ENCODE assay signal across 19 cellular contexts in genomic region chr10:114077815-114078219, GRCh38. TPM values are rescaled to one million over a fixed set of nuclear protein-coding genes. Genes with fewer than 3 reads are reported as not detected.
DNase-seq lines count a peak whose midpoint lies in the region; ATAC-seq and TF ChIP-seq lines count a peak whose summit lies in the region.
"Had no signal": no experiment of that assay in that cellular context is flagged by ENCODE, and none has a peak within 500 bp of the region (broad histone marks: within the 10 kb centered on the region; RNA-seq: fewer than 3 reads in every experiment).

No MANE protein-coding gene starts in this region.

- H3K9ac ChIP-seq in BLaER1 treated with 17β-estradiol and CSF1 and Interleukin-3, amounts not matched to agents 10 nM and 100 nM = no peak overlapping the region

- peaks cover 2 to 23% (median 11%) of the 10 kb centered on the region in 11 experiments; a peak in 17 of 22 replicates for H3K9me3 ChIP-seq in BLaER1 treated with 17β-estradiol and CSF1 and Interleukin-3, amounts not matched to agents 10 nM and 100 nM (replicated peaks in 1 of 11)
- H3K9me3 ChIP-seq in Panc1 (ENCODE audit: control insufficient read depth, insufficient read depth, low read depth, low read length) (no peaks in the 10 kb centered on the region), right cardiac atrium (ENCODE audit: control insufficient read depth, low read length) (no peaks in the 10 kb centered on the region)
- H3K9me3 ChIP-seq: colonic mucosa had no signal

- H3K27me3 ChIP-seq in BLaER1 treated with 17β-estradiol and CSF1 and Interleukin-3, amounts not matched to agents 10 nM and 100 nM = no peaks in the 10 kb centered on the region
- H3K27me3 ChIP-seq in Panc1 (ENCODE audit: control insufficient read depth, insufficient read depth, low read length) = no peaks in the 10 kb centered on the region
- no peaks in the 10 kb centered on the region for H3K27me3 ChIP-seq in right cardiac atrium (ENCODE audit: control insufficient read depth, insufficient read depth)
- H3K27me3 ChIP-seq: colonic mucosa had no signal

- BruUV-seq in Panc1 (replicated peaks; lab: Mats Ljungman, UMichigan) = no TSS peak

- CTCF ChIA-PET in Panc1 (lab: Charles Lee) = interaction anchor here (0.6 kb wide), 2 partner anchors 44 to 171 kb away, joined by 3 read pairs; no protein-coding TSS in a partner anchor

- H3K27ac ChIP-seq in BLaER1 treated with 17β-estradiol and CSF1 and Interleukin-3, amounts not matched to agents 10 nM and 100 nM = peak overlapping the region in 3 of 11 experiments; percentile 13 to 64 (median 62); a peak in 5 of 22 replicates
- H3K27ac ChIP-seq in Panc1 (ENCODE audit: low read length) = no peak overlapping the region
- peak overlapping the region; percentile 68 for H3K27ac ChIP-seq in right cardiac atrium (ENCODE audit: low read length)
- H3K27ac ChIP-seq: colonic mucosa had no signal

- H3K4me3 ChIP-seq in BLaER1 treated with 17β-estradiol and CSF1 and Interleukin-3, amounts not matched to agents 10 nM and 100 nM = no peak overlapping the region
- H3K4me3 ChIP-seq in Panc1 (ENCODE audit: low read depth in 2 of 2, low read length in 2 of 2) = no peak overlapping the region
- H3K4me3 ChIP-seq in right cardiac atrium (ENCODE audit: low read length) = no peak overlapping the region
- H3K4me3 ChIP-seq: colonic mucosa had no signal

- no peaks in the 10 kb centered on the region for H3K36me3 ChIP-seq in BLaER1 treated with 17β-estradiol and CSF1 and Interleukin-3, amounts not matched to agents 10 nM and 100 nM
- no peaks in the 10 kb centered on the region for H3K36me3 ChIP-seq in Panc1 (ENCODE audit: control insufficient read depth, insufficient read depth, low read length)
- H3K36me3 ChIP-seq: colonic mucosa had no signal

- peaks cover 34 to 56% (median 46%) of the 10 kb centered on the region in 10 experiments for H3K4me1 ChIP-seq in BLaER1 treated with 17β-estradiol and CSF1 and Interleukin-3, amounts not matched to agents 10 nM and 100 nM
- H3K4me1 ChIP-seq in Panc1 (ENCODE audit: control insufficient read depth, insufficient read depth, low read length) = peaks cover 6% of the 10 kb centered on the region; the same call in 1 of the 2 replicates
- H3K4me1 ChIP-seq in right cardiac atrium (ENCODE audit: control insufficient read depth, insufficient read depth, low read length) = no peaks in the 10 kb centered on the region
- H3K4me1 ChIP-seq: colonic mucosa had no signal

- intact Hi-C loops in Panc1 (cut with micrococcal nuclease; ENCODE audit: unreplicated experiment) (no loop called here), right cardiac atrium (cut with DNase I) (no loop called here)

- TF ChIP-seq CTCF in Panc1 (IDR thresholded peaks at IDR 0.05) = peak; percentile 21; the same call in 1 of the 2 replicates

- ATAC-seq in GM19351 (IDR thresholded peaks at IDR 0.05; ENCODE audit: unreplicated experiment) (peak; percentile 88), Panc1 (no peak; the same call in 1 of the 2 replicates), right cardiac atrium (peak; percentile 85 to 88), GM18870 (IDR thresholded peaks at IDR 0.05; ENCODE audit: unreplicated experiment) (no peak), HG02885 (IDR thresholded peaks at IDR 0.05; ENCODE audit: poor library complexity, unreplicated experiment) (no peak)
- no peak for ATAC-seq in activated CD4-positive, CD25-positive, alpha-beta regulatory T cell treated with anti-CD3 and anti-CD28 coated beads, Interleukin-2, amount 50 U/mL, for 24 hours
- ATAC-seq: left colon, sciatic nerve had no signal

- in situ Hi-C loops in Panc1 (cut with HindIII; ENCODE audit: low pct_unique_long_range_greater_than_20kb, low sequenced_read_pairs) = no loop called here

- POLR2A ChIA-PET in Panc1 (lab: Charles Lee) = no interaction called here

- H4K20me1 ChIP-seq in BLaER1 treated with 17β-estradiol and CSF1 and Interleukin-3, amounts not matched to agents 10 nM and 100 nM = no peaks in the 10 kb centered on the region

- WGBS in right cardiac atrium = 58% methylated on average over 9 of the region's 9 CpGs

- DNase-seq in Panc1 (ENCODE audit: low read depth, low spot score) (no peak), right cardiac atrium (peak in 2 of 3 donors; percentile 22 to 69)
- no peak for DNase-seq in stimulated activated CD4-positive, alpha-beta T cell treated with anti-CD3 and anti-CD28 coated beads, Interleukin-2, amount 100 ng/mL, for 48 hours
- DNase-seq: activated CD4-positive, alpha-beta T cell treated with anti-CD3 and anti-CD28 coated beads, Interleukin-2, amount 50 U/mL, for 48 hours; CD8-positive, alpha-beta memory T cell; colonic mucosa; erythroblast; left colon; NCI-H2171 treated with DMSO at 0.1 percent for 48 hours; SIG-M5; stimulated activated CD4-positive, alpha-beta T cell treated with anti-CD3 and anti-CD28 coated beads, Interleukin-4, amount 100 ng/mL, for 1 hour; T1000 had no signal

- peak overlapping the region in 8 of 11 experiments; percentile 14 to 72 (median 58); a peak in 14 of 22 replicates for H3K4me2 ChIP-seq in BLaER1 treated with 17β-estradiol and CSF1 and Interleukin-3, amounts not matched to agents 10 nM and 100 nM

RNA-seq across cellular contexts. Expression of gene ADRB1, which starts 34.2 kb away (rescaled TPM):
- total RNA-seq in Panc1 (2021; ENCODE audit: unreplicated experiment) = 12.9 TPM
- polyA plus RNA-seq in Panc1 (2012; ENCODE audit: insufficient read length) = 11.0 TPM
- total RNA-seq in right cardiac atrium = 10 to 100 TPM; 39.5 to 60.8 (median 47.1) TPM
- 33.4 TPM for polyA plus RNA-seq in right cardiac atrium
- total RNA-seq: activated T-helper 1 cell treated with anti-CD3 and anti-CD28 coated beads, Interleukin-12 subunit alpha, Interleukin-12 subunit beta, Interleukin-2, Interleukin-4 antibody, amounts not matched to agents 30 ng/mL and 10 ng/mL and 1 ng/mL, durations not matched to agents 14 hours and 24 hours and 36 hours had no signal
- polyA plus RNA-seq: CD8-positive, alpha-beta memory T cell had no signal

Comparison
In these comparisons a context has a peak if more than half of its experiments do, and no peak if none do; other contexts are left out.
1. ATAC-seq: peak in GM19351 (single experiment) and right cardiac atrium (2 of 2); none in Panc1 (single experiment), activated CD4-positive, CD25-positive, alpha-beta regulatory T cell treated with anti-CD3 and anti-CD28 coated beads, Interleukin-2, amount 50 U/mL, for 24 hours (0 of 2), GM18870 (single experiment) and HG02885 (single experiment).
2. DNase-seq: peak in right cardiac atrium (2 of 3); none in Panc1 (single experiment) and stimulated activated CD4-positive, alpha-beta T cell treated with anti-CD3 and anti-CD28 coated beads, Interleukin-2, amount 100 ng/mL, for 48 hours (0 of 2).